In the genomic region with DNA sequence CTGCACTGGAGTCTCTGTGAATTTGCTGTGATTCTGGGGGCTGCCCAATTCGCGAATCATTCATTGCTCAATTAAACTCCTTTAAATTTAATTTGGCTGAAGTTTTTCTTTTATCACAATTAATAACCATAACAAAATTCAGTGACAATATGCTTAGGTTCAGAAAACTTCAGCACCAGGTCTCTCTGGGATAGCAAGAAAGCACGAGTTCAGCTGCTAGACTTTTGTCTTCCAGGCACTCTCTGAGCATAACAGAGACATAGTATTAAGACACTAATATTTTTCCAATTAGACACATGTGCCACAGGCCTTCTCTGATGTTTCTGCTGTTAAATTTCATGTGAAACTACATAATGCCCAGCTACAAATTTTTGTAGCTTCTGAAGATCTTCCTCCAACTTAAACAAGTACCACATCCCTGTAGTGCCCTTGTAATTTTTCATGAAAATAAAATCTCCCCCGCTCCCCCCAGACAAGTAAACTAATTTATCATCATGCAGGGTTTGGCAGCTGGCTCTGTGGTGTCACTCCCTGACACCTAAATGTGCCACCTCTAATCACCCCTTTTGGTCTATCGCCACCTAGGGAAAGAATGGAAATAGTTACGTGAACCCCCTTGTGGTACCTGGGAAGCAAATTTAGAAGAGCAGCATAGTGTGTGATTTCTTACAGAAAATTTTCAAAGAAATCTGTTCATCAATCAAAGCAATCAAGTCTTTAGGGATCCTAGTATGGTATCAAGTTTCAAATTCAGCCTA, we compare ENCODE assay signal across 11 cellular contexts.
DNase-seq lines count a peak whose midpoint lies in the region; ATAC-seq and TF ChIP-seq lines count a peak whose summit lies in the region.
"Had no signal": no experiment of that assay in that cellular context is flagged by ENCODE, and none has a peak within 500 bp of the region (broad histone marks: within the 10 kb centered on the region; RNA-seq: fewer than 3 reads in every experiment).

No MANE protein-coding gene starts in this region.

- TF ChIP-seq CTCF in GM06990 (IDR thresholded peaks at IDR 0.05; ENCODE audit: insufficient read depth, low read length, poor library complexity, severe bottlenecking) (peak; percentile 46), H9 (conservative IDR thresholded peaks at IDR 0.05) (peak; percentile 74), Panc1 (IDR thresholded peaks at IDR 0.05) (peak; percentile 21; the same call in 1 of the 2 replicates), liver (IDR thresholded peaks at IDR 0.05; ENCODE audit: low read depth, low read length, missing input control) (no peak), tibial artery (IDR thresholded peaks at IDR 0.05) (no peak), stomach (IDR thresholded peaks at IDR 0.05) (peak in 1 of 7 experiments; percentile 17)

- no peaks in the 10 kb centered on the region for H3K79me1 ChIP-seq in H9 (ENCODE audit: insufficient read depth, low read depth, low read length, poor library complexity, severe bottlenecking)

- H3K9me3 ChIP-seq in H9 (ENCODE audit: control insufficient read depth, low read depth, low read length), result no peaks in the 10 kb centered on the region
- no peaks in the 10 kb centered on the region for H3K9me3 ChIP-seq in Panc1 (ENCODE audit: control insufficient read depth, insufficient read depth, low read depth, low read length)
- H3K9me3 ChIP-seq in liver (ENCODE audit: control insufficient read depth in 4 of 4, low read length in 3 of 4), result no peaks in the 10 kb centered on the region
- no peaks in the 10 kb centered on the region for H3K9me3 ChIP-seq in tibial artery
- no peaks in the 10 kb centered on the region for H3K9me3 ChIP-seq in stomach
- H3K9me3 ChIP-seq: SJSA1 had no signal

- H3K4me3 ChIP-seq in GM06990 (replicated peaks; ENCODE audit: low read depth, low read length) (no peak overlapping the region), Panc1 (ENCODE audit: low read depth in 2 of 2, low read length in 2 of 2) (no peak overlapping the region), liver (ENCODE audit: low read depth in 1 of 3, low read length in 3 of 3) (no peak overlapping the region), tibial artery (no peak overlapping the region), stomach (no peak overlapping the region)
- H3K4me3 ChIP-seq: SJSA1 had no signal

- no peaks in the 10 kb centered on the region for H3K36me3 ChIP-seq in GM06990 (ENCODE audit: control insufficient read depth, insufficient read depth, low read length)
- no peaks in the 10 kb centered on the region for H3K36me3 ChIP-seq in Panc1 (ENCODE audit: control insufficient read depth, insufficient read depth, low read length)
- H3K36me3 ChIP-seq in liver (ENCODE audit: control insufficient read depth in 4 of 4, insufficient read depth in 3 of 4, low read depth in 1 of 4, low read length in 3 of 4), result no peaks in the 10 kb centered on the region
- no peaks in the 10 kb centered on the region for H3K36me3 ChIP-seq in tibial artery
- H3K36me3 ChIP-seq in stomach, result no peaks in the 10 kb centered on the region
- H3K36me3 ChIP-seq: SJSA1 had no signal

- no peak overlapping the region for H3T11ph ChIP-seq in H9 (ENCODE audit: low read length)

- no peak overlapping the region for H2BK5ac ChIP-seq in H9 (ENCODE audit: insufficient read length, low read length)

- no CpG with 5 or more reads among the region's 6 CpGs for WGBS in H9 (ENCODE audit: extremely low coverage, insufficient read length, low lambda C conversion rate)
- whole genome bisulfite sequencing in liver, result 93% methylated on average over 6 of the region's 6 CpGs
- 84 to 89% (median 86%) methylated on average over 6 of the region's 6 CpGs for WGBS in stomach, 5 donors

- no peak overlapping the region for H2AK5ac ChIP-seq in H9 (ENCODE audit: insufficient read length, low read length)

- H3K4ac ChIP-seq in H9 (ENCODE audit: low read depth, low read length), result no peak overlapping the region

- H4K5ac ChIP-seq in H9 (ENCODE audit: insufficient read length, low read depth, low read length), result no peak overlapping the region

- peaks cover 18 to 21% of the 10 kb centered on the region in 2 experiments for H3K4me1 Mint-ChIP-seq in H9

- in situ Hi-C loops in Panc1 (cut with HindIII; ENCODE audit: low pct_unique_long_range_greater_than_20kb, low sequenced_read_pairs), result no loop called here

- no TSS peak for BruUV-seq in Panc1 (replicated peaks; lab: Mats Ljungman, UMichigan)

- H2BK12ac ChIP-seq in H9 (ENCODE audit: insufficient read length, low read depth, low read length), result no peak overlapping the region

- H3K4me1 ChIP-seq in H9 (ENCODE audit: insufficient read depth, low read length) (peaks cover 5% of the 10 kb centered on the region; the same call in 1 of the 2 replicates), Panc1 (ENCODE audit: control insufficient read depth, insufficient read depth, low read length) (no peaks in the 10 kb centered on the region), liver (ENCODE audit: control insufficient read depth in 4 of 4, insufficient read depth in 4 of 4, low read length in 3 of 4) (no peaks in the 10 kb centered on the region), tibial artery (no peaks in the 10 kb centered on the region), stomach (no peaks in the 10 kb centered on the region)
- H3K4me1 ChIP-seq: SJSA1 had no signal

- H4K91ac ChIP-seq in H9 (ENCODE audit: insufficient read length, low read depth, low read length), result no peak overlapping the region

- POLR2A ChIA-PET in Panc1 (lab: Charles Lee), result no interaction called here

- no peak overlapping the region for H3K56ac ChIP-seq in H9 (ENCODE audit: insufficient read length, low read depth, low read length)

- no peak overlapping the region for H3K18ac ChIP-seq in H9 (ENCODE audit: insufficient read length, low read depth, low read length)

- no peak overlapping the region for H3K4me2 ChIP-seq in H9 (ENCODE audit: insufficient read depth, insufficient read length, low read length)

- peak in 1 of 2 donors; percentile 18 for TF ChIP-seq RAD21 in liver (IDR thresholded peaks at IDR 0.05)

- no peaks in the 10 kb centered on the region for H3K23me2 ChIP-seq in H9 (ENCODE audit: insufficient read length, low read depth, low read length, poor library complexity, severe bottlenecking)

- no peak for DNase-seq in GM06990 (ENCODE audit: extremely low read depth, insufficient read length)
- no peak for DNase-seq in H9
- DNase-seq in Panc1 (ENCODE audit: low read depth, low spot score), result no peak
- DNase-seq in tibial artery, result no peak
- DNase-seq in NCI-H1694 treated with DMSO at 0.1 percent for 48 hours (lab: John Stamatoyannopoulos, UW), result no peak
- no peak for DNase-seq in stomach
- DNase-seq: activated CD4-positive, alpha-beta T cell treated with anti-CD3 and anti-CD28 coated beads, Interleukin-2, amount 50 U/mL, for 48 hours; GF-D8 had no signal

- no peak overlapping the region for H3K14ac ChIP-seq in H9 (ENCODE audit: insufficient read depth, low read length)

- H2BK15ac ChIP-seq in H9 (ENCODE audit: low read depth, low read length), result no peak overlapping the region

- H2BK20ac ChIP-seq in H9 (ENCODE audit: low read depth, low read length, poor library complexity, severe bottlenecking), result no peak overlapping the region

- CTCF ChIA-PET in Panc1 (lab: Charles Lee), result no interaction called here

- H3K27ac ChIP-seq in H9 (ENCODE audit: insufficient read length, low read depth, low read length) (no peak overlapping the region), Panc1 (ENCODE audit: low read length) (no peak overlapping the region), liver (ENCODE audit: low read depth in 1 of 2, low read length in 2 of 2) (no peak overlapping the region), tibial artery (no peak overlapping the region), stomach (no peak overlapping the region)
- H3K27ac ChIP-seq: SJSA1 had no signal

- H3K27me3 Mint-ChIP-seq in H9 (ENCODE audit: low read depth), result no peaks in the 10 kb centered on the region

- no peaks in the 10 kb centered on the region for H4K20me1 ChIP-seq in H9 (ENCODE audit: control insufficient read depth, insufficient read depth, insufficient read length)

- no peak for TF ChIP-seq EP300 in stomach (IDR thresholded peaks at IDR 0.05)

- no peak overlapping the region for H4K8ac ChIP-seq in H9 (replicated peaks; ENCODE audit: insufficient read length, low read depth, low read length)

- no peak overlapping the region for H3K4me3 Mint-ChIP-seq in H9

- H3K9me3 Mint-ChIP-seq in H9, result no peaks in the 10 kb centered on the region

- H3K27me3 ChIP-seq in GM06990 (replicated peaks; ENCODE audit: control insufficient read depth, insufficient read depth, low read length) (no peaks in the 10 kb centered on the region), H9 (ENCODE audit: insufficient read depth, low read length) (no peaks in the 10 kb centered on the region), Panc1 (ENCODE audit: control insufficient read depth, insufficient read depth, low read length) (no peaks in the 10 kb centered on the region), liver (ENCODE audit: control insufficient read depth in 4 of 4, insufficient read depth in 4 of 4, low read length in 3 of 4) (no peaks in the 10 kb centered on the region), tibial artery (no peaks in the 10 kb centered on the region), stomach (no peaks in the 10 kb centered on the region)

- no peak overlapping the region for H2AFZ ChIP-seq in H9 (ENCODE audit: low read length)

- no peak overlapping the region for H2BK120ac ChIP-seq in H9 (ENCODE audit: low read depth, low read length, poor library complexity, severe bottlenecking)

- H3K9ac ChIP-seq in H9 (ENCODE audit: extremely low read depth, insufficient read length, low read length), result no peak overlapping the region
- no peak overlapping the region for H3K9ac ChIP-seq in liver (ENCODE audit: low read depth in 1 of 2, low read length in 2 of 2)

- no peak overlapping the region for H3K27ac Mint-ChIP-seq in H9

- H3K23ac ChIP-seq in H9 (ENCODE audit: insufficient read length, low read depth, low read length), result no peak overlapping the region

- ATAC-seq in Panc1 (no peak), HG02840 (IDR thresholded peaks at IDR 0.05; ENCODE audit: low FRiP score, unreplicated experiment) (no peak)

- TF ChIP-seq POLR2A in stomach (IDR thresholded peaks at IDR 0.05), result no peak

- no peaks in the 10 kb centered on the region for H3K79me2 ChIP-seq in H9 (ENCODE audit: insufficient read depth, low read length)

- intact Hi-C loops in Panc1 (cut with micrococcal nuclease; ENCODE audit: unreplicated experiment), result no loop called here
- intact Hi-C loops in tibial artery (cut with DNase I; ENCODE audit: low total_unique reads), result no loop called here
- intact Hi-C loops in stomach (cut with DNase I; ENCODE audit: low total_unique reads), result no loop called here

- H3K36me3 Mint-ChIP-seq in H9 (ENCODE audit: insufficient read depth in 1 of 3, low read depth in 3 of 3), result no peaks in the 10 kb centered on the region

TF ChIP-seq in liver, 16 proteins besides CTCF, POLR2A, EP300 and RAD21 (continues in another document):
- no peak for TF ChIP-seq FOXA1 (IDR thresholded peaks at IDR 0.05)

Comparison
In these comparisons a context has a peak if more than half of its experiments do, and no peak if none do; other contexts are left out.
1. CTCF ChIP-seq: peak in GM06990 (single experiment), H9 (single experiment) and Panc1 (single experiment); none in liver (single experiment) and tibial artery (0 of 2).